In genomic region chr1:1132928-1133750, GRCh38 we compare ENCODE assay signal across 13 cellular contexts. TPM values are rescaled to one million over a fixed set of nuclear protein-coding genes. Genes with fewer than 3 reads are reported as not detected.
A peak's percentile ranks its signal among the peaks of the same experiment; 100 is the strongest.
DNase-seq lines count a peak whose midpoint lies in the region; ATAC-seq, FAIRE-seq and TF ChIP-seq lines count a peak whose summit lies in the region.
"Had no signal": no experiment of that assay in that cellular context is flagged by ENCODE, and none has a peak within 500 bp of the region (broad histone marks: within the 10 kb centered on the region; RNA-seq: fewer than 3 reads in every experiment).

No MANE protein-coding gene starts in this region.

- H3K36me3 Mint-ChIP-seq in naive B cell, result no peaks in the 10 kb centered on the region

- peaks cover 23 to 38% (median 38%) of the 10 kb centered on the region in 3 donors for H3K4me1 Mint-ChIP-seq in naive B cell

- H3K36me3 ChIP-seq in right atrium auricular region, result no peaks in the 10 kb centered on the region
- no peaks in the 10 kb centered on the region for H3K36me3 ChIP-seq in heart left ventricle
- no peaks in the 10 kb centered on the region for H3K36me3 ChIP-seq in urinary bladder (ENCODE audit: insufficient read depth)
- no peaks in the 10 kb centered on the region for H3K36me3 ChIP-seq in smooth muscle cell (ENCODE audit: low read depth)

- H2AFZ ChIP-seq in smooth muscle cell (ENCODE audit: low read depth), result no peak overlapping the region
- H2AFZ ChIP-seq: GM23248 had no signal

- no peak for TF ChIP-seq POLR2A in heart left ventricle (IDR thresholded peaks at IDR 0.05)

- DNase-seq in Right ventricle myocardium superior (peak; percentile 64), right atrium auricular region (ENCODE audit: low spot score) (no peak), heart left ventricle (peak in 4 of 5 donors; percentile 47 to 68 (median 62)), naive B cell (no peak), NCI-H1092 treated with DMSO at 0.1 percent for 48 hours (lab: John Stamatoyannopoulos, UW) (no peak), smooth muscle cell (lab: John Stamatoyannopoulos, UW; ENCODE audit: unreplicated experiment) (no peak), RCC 7860 (ENCODE audit: low spot score) (no peak)
- DNase-seq: activated CD4-positive, CD25-positive, alpha-beta regulatory T cell treated with anti-CD3 and anti-CD28 coated beads, Interleukin-2, amount 50 U/mL, for 72 hours; amygdala; effector CD8-positive, alpha-beta T cell; GM23248; stimulated activated CD8-positive, alpha-beta memory T cell treated with anti-CD3 and anti-CD28 coated beads, Interleukin-4, amount 100 ng/mL, for 48 hours had no signal

- no peaks in the 10 kb centered on the region for H3K9me3 Mint-ChIP-seq in naive B cell

- H3K9ac ChIP-seq in smooth muscle cell (ENCODE audit: low read depth), result no peak overlapping the region
- H3K9ac ChIP-seq: GM23248 had no signal

- no peaks in the 10 kb centered on the region for H3K27me3 Mint-ChIP-seq in naive B cell

- H3K9me3 ChIP-seq in right atrium auricular region (no peaks in the 10 kb centered on the region), heart left ventricle (no peaks in the 10 kb centered on the region), smooth muscle cell (replicated peaks; ENCODE audit: low read depth) (no peaks in the 10 kb centered on the region)

- TF ChIP-seq CTCF in right atrium auricular region (IDR thresholded peaks at IDR 0.05), result no peak
- no peak for TF ChIP-seq CTCF in heart left ventricle (IDR thresholded peaks at IDR 0.05)
- no peak for TF ChIP-seq CTCF in smooth muscle cell (IDR thresholded peaks at IDR 0.05; ENCODE audit: borderline replicate concordance, insufficient read depth, poor library complexity, severe bottlenecking)

- no peaks in the 10 kb centered on the region for H4K20me1 ChIP-seq in smooth muscle cell (ENCODE audit: low read depth)

- peaks cover 5 to 9% of the 10 kb centered on the region in 2 donors for H3K27me3 ChIP-seq in right atrium auricular region
- H3K27me3 ChIP-seq in heart left ventricle, result peaks cover 12 to 23% (median 18%) of the 10 kb centered on the region in 9 donors
- H3K27me3 ChIP-seq in smooth muscle cell (ENCODE audit: low read depth), result peaks cover 14% of the 10 kb centered on the region

- H3K4me1 ChIP-seq in right atrium auricular region (peaks cover 0 to 8% of the 10 kb centered on the region in 2 donors), heart left ventricle (peaks cover 0 to 13% (median 0%) of the 10 kb centered on the region in 12 donors), urinary bladder (ENCODE audit: insufficient read depth) (no peaks in the 10 kb centered on the region), smooth muscle cell (ENCODE audit: low read depth) (peaks cover 6% of the 10 kb centered on the region)

- intact Hi-C loops in Right ventricle myocardium superior (cut with DNase I), result no loop called here
- intact Hi-C loops in heart left ventricle (cut with DNase I), result loop anchor here in 1 of 10 donors (5.0 kb wide), 1 partner anchor 34 kb away; no protein-coding TSS in a partner anchor

- H3K4me3 Mint-ChIP-seq in naive B cell, result peak overlapping the region in 1 of 8 donors; percentile 47

- FAIRE-seq in RCC 7860 (lab: Jason Lieb, UNC), result no peak

- WGBS in heart left ventricle, 4 donors, result 60 to 69% (median 61%) methylated on average over 28 to 35 of the region's 35 CpGs
- WGBS in urinary bladder, result 53% methylated on average over 35 of the region's 35 CpGs
- 86% methylated on average over 33 of the region's 35 CpGs for WGBS in smooth muscle cell (ENCODE audit: low lambda C conversion rate)

- H3K4me3 ChIP-seq in right atrium auricular region (no peak overlapping the region), heart left ventricle (peak overlapping the region in 1 of 12 donors; percentile 5), urinary bladder (ENCODE audit: low read depth, low read length) (no peak overlapping the region), smooth muscle cell (no peak overlapping the region)
- H3K4me3 ChIP-seq: GM23248 had no signal

- peak overlapping the region in 1 of 2 donors; percentile 27 for H3K27ac ChIP-seq in right atrium auricular region
- peak overlapping the region in 8 of 12 donors; percentile 4 to 68 (median 53) for H3K27ac ChIP-seq in heart left ventricle
- H3K27ac ChIP-seq in urinary bladder (ENCODE audit: low read depth), result peak overlapping the region; percentile 70
- no peak overlapping the region for H3K27ac ChIP-seq in smooth muscle cell (ENCODE audit: low read depth)
- H3K27ac ChIP-seq: GM23248 had no signal

- no peaks in the 10 kb centered on the region for H3K79me2 ChIP-seq in smooth muscle cell (ENCODE audit: low read depth)

- peak overlapping the region; percentile 37 to 99 (median 92) for H3K27ac Mint-ChIP-seq in naive B cell

- peak; percentile 51 for ATAC-seq in Right ventricle myocardium superior (ENCODE audit: poor library complexity)
- peak in 3 of 4 donors; percentile 24 to 75 (median 55) for ATAC-seq in heart left ventricle
- no peak for ATAC-seq in naive B cell (ENCODE audit: low read depth in 2 of 2)

- no peak overlapping the region for H3K4me2 ChIP-seq in smooth muscle cell

- H3F3A ChIP-seq in smooth muscle cell (ENCODE audit: low read depth), result no peaks in the 10 kb centered on the region

RNA-seq across cellular contexts. Expression of gene C1orf159, which starts 17.2 kb away (rescaled TPM):
- total RNA-seq in Right ventricle myocardium superior (2.4 TPM), right atrium auricular region (1 to 10 TPM; 4.4 to 4.6 TPM), heart left ventricle (1 to 10 TPM; 3.7 to 6.6 (median 4.2) TPM), urinary bladder (7.1 TPM), smooth muscle cell (9.3 and 24.5 TPM in 2 replicates)
- polyA plus RNA-seq in heart left ventricle (1 to 10 TPM; 7.1 to 7.2 TPM), naive B cell (ENCODE audit: low read depth in 6 of 6) (1 to 10 TPM in 5 of 6 donors, not detected in 1; 2.0 to 6.3 (median 4.3) TPM), urinary bladder (12.6 TPM), smooth muscle cell (20.2 and 27.1 TPM in 2 replicates)

RNA-seq across cellular contexts. Expression of gene TTLL10, which starts 40.5 kb away (rescaled TPM):
- total RNA-seq in Right ventricle myocardium superior, result 0.22 TPM
- total RNA-seq in right atrium auricular region, result not detected
- under 1 TPM in 5 of 9 donors, not detected in 4; 0.14 to 0.53 (median 0.27) TPM for total RNA-seq in heart left ventricle
- under 1 TPM; 0.03 to 0.19 TPM for polyA plus RNA-seq in heart left ventricle
- polyA plus RNA-seq in naive B cell (ENCODE audit: low read depth in 6 of 6), result not detected
- not detected for total RNA-seq in urinary bladder
- polyA plus RNA-seq in urinary bladder, result 0.08 TPM
- total RNA-seq in smooth muscle cell, result not detected in 2 replicates
- polyA plus RNA-seq in smooth muscle cell, result 0.45 TPM in 1 of 2 replicates, not detected in the other
- total RNA-seq: GM23248 had no signal
- polyA plus RNA-seq: GM23248 had no signal

RNA-seq across cellular contexts. Expression of gene RNF223, which starts 59.0 kb away (rescaled TPM):
- total RNA-seq in Right ventricle myocardium superior (not detected), right atrium auricular region (not detected), heart left ventricle (not detected), urinary bladder (2.7 TPM), smooth muscle cell (0.81 and 4.3 TPM in 2 replicates)
- polyA plus RNA-seq in heart left ventricle (not detected), naive B cell (ENCODE audit: low read depth in 6 of 6) (not detected), urinary bladder (0.73 TPM), smooth muscle cell (1.6 and 1.9 TPM in 2 replicates)
- total RNA-seq: GM23248 had no signal
- polyA plus RNA-seq: GM23248 had no signal

Comparison
In these comparisons a context has a peak if more than half of its experiments do, and no peak if none do; other contexts are left out.
1. DNase-seq: peak in Right ventricle myocardium superior (single experiment) and heart left ventricle (4 of 5); none in right atrium auricular region (single experiment), naive B cell (single experiment), NCI-H1092 treated with DMSO at 0.1 percent for 48 hours (single experiment), smooth muscle cell (single experiment) and RCC 7860 (single experiment).
2. ATAC-seq: peak in Right ventricle myocardium superior (single experiment) and heart left ventricle (3 of 4); none in naive B cell (0 of 2).